Comparison of ENCODE assay signal across 24 cellular contexts in the genomic region with DNA sequence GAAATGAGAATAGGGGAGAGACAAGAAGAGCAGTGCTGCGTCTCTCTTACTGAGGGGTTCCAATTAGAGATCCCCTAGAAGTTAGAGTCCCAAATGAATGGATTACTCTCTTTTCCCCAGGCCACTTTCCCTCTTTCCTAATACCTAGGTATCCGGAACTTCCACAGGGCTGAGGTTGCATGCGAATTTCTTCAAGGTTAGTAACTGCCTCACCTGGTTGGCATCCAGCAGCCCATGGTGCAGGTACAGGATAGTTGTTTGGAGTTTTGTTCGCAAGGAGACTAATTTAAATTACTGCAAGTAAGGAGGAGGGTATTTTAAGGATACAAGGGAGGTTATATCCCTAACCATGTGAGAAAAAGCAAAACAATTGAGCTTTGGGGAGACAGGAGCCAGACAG. TPM values are rescaled to one million over a fixed set of nuclear protein-coding genes. Genes with fewer than 3 reads are reported as not detected.
DNase-seq lines count a peak whose midpoint lies in the region; ATAC-seq and TF ChIP-seq lines count a peak whose summit lies in the region.
"Had no signal": no experiment of that assay in that cellular context is flagged by ENCODE, and none has a peak within 500 bp of the region (broad histone marks: within the 10 kb centered on the region; RNA-seq: fewer than 3 reads in every experiment).

No MANE protein-coding gene starts in this region.

- H3K9me3 ChIP-seq in osteoblast (ENCODE audit: low read depth, low read length) (no peaks in the 10 kb centered on the region), left lung (no peaks in the 10 kb centered on the region)
- H3K9me3 ChIP-seq: BLaER1 had no signal

- H3K4me3 ChIP-seq in osteoblast (ENCODE audit: insufficient read depth, low read length): no peak overlapping the region
- no peak overlapping the region for H3K4me3 ChIP-seq in left lung
- H3K4me3 ChIP-seq: BLaER1, GM23338 had no signal

- no peaks in the 10 kb centered on the region for H4K20me1 ChIP-seq in osteoblast (ENCODE audit: insufficient read depth, low read length)
- H4K20me1 ChIP-seq: BLaER1 had no signal

- H3K27me3 ChIP-seq in osteoblast (ENCODE audit: insufficient read depth, low read length) (no peaks in the 10 kb centered on the region), left lung (no peaks in the 10 kb centered on the region)
- H3K27me3 ChIP-seq: BLaER1 had no signal

- DNase-seq in epithelial cell of prostate (ENCODE audit: low read depth, low spot score) (no peak), osteoblast (ENCODE audit: insufficient read length, low spot score, missing footprints) (no peak), SW480 (ENCODE audit: low spot score) (no peak), left lung (no peak)
- DNase-seq: CD4-positive, alpha-beta T cell; COR-L47; DMS53; H9; IMR-90; KG1; MM.1S; NCI-H2029 treated with DMSO at 0.1 percent for 48 hours; NCI-H446 treated with DMSO at 0.1 percent for 48 hours; NCI-H526; NCI-H82; NK-92 treated with Interleukin-12 subunit alpha and Interleukin-12 subunit beta, amount 100 ng/mL, for 24 hours; RPMI8226; SHP77 had no signal

- no peaks in the 10 kb centered on the region for H3K79me2 ChIP-seq in osteoblast (ENCODE audit: insufficient read depth, low read length)

- H2AFZ ChIP-seq in osteoblast (ENCODE audit: low read length): no peak overlapping the region
- H2AFZ ChIP-seq: GM23338 had no signal

- H3K4me1 ChIP-seq in osteoblast (ENCODE audit: insufficient read depth, low read length) (peaks cover 9% of the 10 kb centered on the region), left lung (peaks cover 6 to 28% of the 10 kb centered on the region in 2 donors)
- H3K4me1 ChIP-seq: BLaER1 had no signal

- no peak for TF ChIP-seq CTCF in C4-2B (conservative IDR thresholded peaks at IDR 0.05)
- TF ChIP-seq CTCF in VCaP (conservative IDR thresholded peaks at IDR 0.05): no peak
- TF ChIP-seq CTCF in osteoblast (IDR thresholded peaks at IDR 0.05; ENCODE audit: extremely low read depth, low read depth, low read length): no peak
- no peak for TF ChIP-seq CTCF in left lung (IDR thresholded peaks at IDR 0.05)

- peak overlapping the region; percentile 65 for H3K4me2 ChIP-seq in osteoblast (ENCODE audit: insufficient read depth, low read length)
- H3K4me2 ChIP-seq: BLaER1, GM23338 had no signal

- ATAC-seq in HG03469 (IDR thresholded peaks at IDR 0.05; ENCODE audit: unreplicated experiment) (no peak), HG02678 (IDR thresholded peaks at IDR 0.05; ENCODE audit: unreplicated experiment) (no peak), left lung (no peak)
- ATAC-seq: GM23338 had no signal

- no peaks in the 10 kb centered on the region for H3K36me3 ChIP-seq in osteoblast (ENCODE audit: insufficient read depth, low read length)
- H3K36me3 ChIP-seq in left lung: no peaks in the 10 kb centered on the region
- H3K36me3 ChIP-seq: BLaER1 had no signal

- intact Hi-C loops in left lung (cut with DNase I): no loop called here

- H3K27ac ChIP-seq in C4-2B: peak overlapping the region; percentile 68; the same call in 1 of the 2 replicates
- H3K27ac ChIP-seq in VCaP: peak overlapping the region; percentile 47
- H3K27ac ChIP-seq in epithelial cell of prostate: peak overlapping the region; percentile 74
- H3K27ac ChIP-seq in osteoblast (ENCODE audit: low read depth, low read length): no peak overlapping the region
- no peak overlapping the region for H3K27ac ChIP-seq in left lung
- H3K27ac ChIP-seq: BLaER1 had no signal

RNA-seq across cellular contexts. Expression of a gene that starts 52.4 kb away (rescaled TPM):
- total RNA-seq in osteoblast (21.0 and 23.3 TPM in 2 replicates), left lung (10 to 100 TPM; 15.0 to 27.3 TPM)

Comparison
In these comparisons a context has a peak if more than half of its experiments do, and no peak if none do; other contexts are left out.
1. H3K27ac ChIP-seq: peak in C4-2B (single experiment), VCaP (single experiment) and epithelial cell of prostate (single experiment); none in osteoblast (single experiment) and left lung (0 of 2).